In the genomic region with DNA sequence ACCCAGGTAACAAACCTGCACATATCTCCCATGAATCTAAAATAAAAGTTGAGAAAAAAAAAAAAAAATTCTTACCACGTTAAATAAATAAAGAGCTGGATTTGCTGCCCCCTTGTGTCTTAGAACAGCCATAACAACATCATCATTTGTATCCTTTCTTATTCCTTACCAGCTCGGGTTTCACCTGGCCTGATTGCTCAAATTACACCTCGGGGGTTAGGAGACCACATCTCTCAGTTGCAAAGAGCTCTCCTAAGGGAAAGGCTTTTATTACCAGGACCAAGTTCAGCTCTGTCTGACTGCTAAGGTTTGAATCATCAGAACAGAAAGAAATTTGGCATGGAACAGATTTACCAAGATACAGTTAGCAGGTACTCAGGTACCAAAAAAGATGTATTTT, we compare ENCODE assay signal across 8 cellular contexts. TPM values are rescaled to one million over a fixed set of nuclear protein-coding genes. Genes with fewer than 3 reads are reported as not detected.
A peak's percentile ranks its signal among the peaks of the same experiment; 100 is the strongest.
DNase-seq lines count a peak whose midpoint lies in the region; ATAC-seq, FAIRE-seq and TF ChIP-seq lines count a peak whose summit lies in the region.

No MANE protein-coding gene starts in this region.

- H3K27ac Mint-ChIP-seq in activated CD8-positive, alpha-beta T cell treated with anti-CD3 and anti-CD28 coated beads, Interleukin-2, amount 10 ng/mL, durations not matched to agents 7 days and 5 days = no peak overlapping the region

- H3K4me1 Mint-ChIP-seq in activated CD8-positive, alpha-beta T cell treated with anti-CD3 and anti-CD28 coated beads, Interleukin-2, amount 10 ng/mL, durations not matched to agents 7 days and 5 days (ENCODE audit: low read depth) = peaks cover 5% of the 10 kb centered on the region

- H3K4me1 ChIP-seq in parathyroid adenoma = no peaks in the 10 kb centered on the region

- peak; percentile 80 for TF ChIP-seq CTCF in parathyroid adenoma (IDR thresholded peaks at IDR 0.05)

- CTCF ChIA-PET in activated CD8-positive, alpha-beta T cell treated with anti-CD3 and anti-CD28 coated beads, Interleukin-2, amount 10 ng/mL, durations not matched to agents 7 days and 5 days (lab: Charles Lee) = interaction anchor here (0.6 to 9.7 kb wide), 47 partner anchors 9 to 613 kb away, joined by 3 to 176 read pairs (median 4); a partner anchor contains a TSS

- no peaks in the 10 kb centered on the region for H3K36me3 Mint-ChIP-seq in activated CD8-positive, alpha-beta T cell treated with anti-CD3 and anti-CD28 coated beads, Interleukin-2, amount 10 ng/mL, durations not matched to agents 7 days and 5 days (ENCODE audit: low read depth)

- no peak overlapping the region for H3K4me3 ChIP-seq in parathyroid adenoma (ENCODE audit: low read depth, low read length)

- peaks cover 36% of the 10 kb centered on the region for H3K27me3 Mint-ChIP-seq in activated CD8-positive, alpha-beta T cell treated with anti-CD3 and anti-CD28 coated beads, Interleukin-2, amount 10 ng/mL, durations not matched to agents 7 days and 5 days (ENCODE audit: low read depth)

- H3K36me3 ChIP-seq in parathyroid adenoma (ENCODE audit: control insufficient read depth, insufficient read depth, low read length) = no peaks in the 10 kb centered on the region

- FAIRE-seq in frontal cortex (lab: Jason Lieb, UNC) = peak; percentile 10

- no peaks in the 10 kb centered on the region for H3K27me3 ChIP-seq in parathyroid adenoma (ENCODE audit: control insufficient read depth, insufficient read depth, low read length)

- DNase-seq in DMS 273 (lab: John Stamatoyannopoulos, UW; ENCODE audit: unreplicated experiment) (peak; percentile 87), HT-29 (ENCODE audit: low spot score) (peak; percentile 79), NCI-H69 (lab: John Stamatoyannopoulos, UW) (peak; percentile 69), frontal cortex (ENCODE audit: low spot score in 2 of 2) (no peak)
- DNase-seq in activated CD8-positive, alpha-beta T cell treated with anti-CD3 and anti-CD28 coated beads, Interleukin-2, amount 10 ng/mL, durations not matched to agents 7 days and 5 days = peak; percentile 63

- no peaks in the 10 kb centered on the region for H3K9me3 ChIP-seq in parathyroid adenoma (ENCODE audit: control insufficient read depth, low read length)

- POLR2A ChIA-PET in activated CD8-positive, alpha-beta T cell treated with anti-CD3 and anti-CD28 coated beads, Interleukin-2, amount 10 ng/mL, durations not matched to agents 7 days and 5 days (lab: Charles Lee) = interaction anchor here (0.6 to 1.2 kb wide), 3 partner anchors 24 to 313 kb away, joined by 3 to 5 read pairs (median 3); no protein-coding TSS in a partner anchor

- H3K79me2 ChIP-seq in parathyroid adenoma = no peaks in the 10 kb centered on the region

- ATAC-seq in activated CD8-positive, alpha-beta T cell treated with anti-CD3 and anti-CD28 coated beads, Interleukin-2, amount 10 ng/mL, durations not matched to agents 7 days and 5 days = peak; percentile 47
- ATAC-seq in HG02678 (IDR thresholded peaks at IDR 0.05; ENCODE audit: unreplicated experiment) = no peak
- no peak for ATAC-seq in GM19397 (IDR thresholded peaks at IDR 0.05; ENCODE audit: unreplicated experiment)

- no peak overlapping the region for H2AFZ ChIP-seq in parathyroid adenoma

- H3K27ac ChIP-seq in parathyroid adenoma = no peak overlapping the region

- no peak overlapping the region for H3K4me2 ChIP-seq in parathyroid adenoma (ENCODE audit: low read length)

- H3K9ac ChIP-seq in parathyroid adenoma = no peak overlapping the region

- no peaks in the 10 kb centered on the region for H3K9me3 Mint-ChIP-seq in activated CD8-positive, alpha-beta T cell treated with anti-CD3 and anti-CD28 coated beads, Interleukin-2, amount 10 ng/mL, durations not matched to agents 7 days and 5 days (ENCODE audit: insufficient read depth)

- no peak overlapping the region for H3K4me3 Mint-ChIP-seq in activated CD8-positive, alpha-beta T cell treated with anti-CD3 and anti-CD28 coated beads, Interleukin-2, amount 10 ng/mL, durations not matched to agents 7 days and 5 days

RNA-seq across cellular contexts. Expression of a gene that starts 25.8 kb away (rescaled TPM):
- not detected in 2 replicates for total RNA-seq in HT-29 (2014; rRNA removed; shearing (Covaris generic))
- total RNA-seq in activated CD8-positive, alpha-beta T cell treated with anti-CD3 and anti-CD28 coated beads, Interleukin-2, amount 10 ng/mL, durations not matched to agents 7 days and 5 days = 10 to 100 TPM; 21.1 to 23.5 TPM
- 15.5 TPM for total RNA-seq in frontal cortex

RNA-seq across cellular contexts. Expression of a gene that starts 32.1 kb away (rescaled TPM):
- total RNA-seq in HT-29 (2014; rRNA removed; shearing (Covaris generic)) = not detected in 2 replicates
- total RNA-seq in activated CD8-positive, alpha-beta T cell treated with anti-CD3 and anti-CD28 coated beads, Interleukin-2, amount 10 ng/mL, durations not matched to agents 7 days and 5 days = not detected
- 0.41 TPM for total RNA-seq in frontal cortex

Comparison
In these comparisons a context has a peak if more than half of its experiments do, and no peak if none do; other contexts are left out.
1. DNase-seq: peak in DMS 273 (single experiment), HT-29 (single experiment), NCI-H69 (single experiment) and activated CD8-positive, alpha-beta T cell treated with anti-CD3 and anti-CD28 coated beads, Interleukin-2, amount 10 ng/mL, durations not matched to agents 7 days and 5 days (single experiment); none in frontal cortex (0 of 2).
2. RNA of a gene that starts 25.8 kb away (total RNA-seq): 21.1 to 23.5 TPM in activated CD8-positive, alpha-beta T cell treated with anti-CD3 and anti-CD28 coated beads, Interleukin-2, amount 10 ng/mL, durations not matched to agents 7 days and 5 days and 15.5 TPM in frontal cortex (single experiment); not detected in HT-29; every median in the first group is over 10 times any median in the second.